Comparison of ENCODE assay signal across 9 cellular contexts in the genomic region with DNA sequence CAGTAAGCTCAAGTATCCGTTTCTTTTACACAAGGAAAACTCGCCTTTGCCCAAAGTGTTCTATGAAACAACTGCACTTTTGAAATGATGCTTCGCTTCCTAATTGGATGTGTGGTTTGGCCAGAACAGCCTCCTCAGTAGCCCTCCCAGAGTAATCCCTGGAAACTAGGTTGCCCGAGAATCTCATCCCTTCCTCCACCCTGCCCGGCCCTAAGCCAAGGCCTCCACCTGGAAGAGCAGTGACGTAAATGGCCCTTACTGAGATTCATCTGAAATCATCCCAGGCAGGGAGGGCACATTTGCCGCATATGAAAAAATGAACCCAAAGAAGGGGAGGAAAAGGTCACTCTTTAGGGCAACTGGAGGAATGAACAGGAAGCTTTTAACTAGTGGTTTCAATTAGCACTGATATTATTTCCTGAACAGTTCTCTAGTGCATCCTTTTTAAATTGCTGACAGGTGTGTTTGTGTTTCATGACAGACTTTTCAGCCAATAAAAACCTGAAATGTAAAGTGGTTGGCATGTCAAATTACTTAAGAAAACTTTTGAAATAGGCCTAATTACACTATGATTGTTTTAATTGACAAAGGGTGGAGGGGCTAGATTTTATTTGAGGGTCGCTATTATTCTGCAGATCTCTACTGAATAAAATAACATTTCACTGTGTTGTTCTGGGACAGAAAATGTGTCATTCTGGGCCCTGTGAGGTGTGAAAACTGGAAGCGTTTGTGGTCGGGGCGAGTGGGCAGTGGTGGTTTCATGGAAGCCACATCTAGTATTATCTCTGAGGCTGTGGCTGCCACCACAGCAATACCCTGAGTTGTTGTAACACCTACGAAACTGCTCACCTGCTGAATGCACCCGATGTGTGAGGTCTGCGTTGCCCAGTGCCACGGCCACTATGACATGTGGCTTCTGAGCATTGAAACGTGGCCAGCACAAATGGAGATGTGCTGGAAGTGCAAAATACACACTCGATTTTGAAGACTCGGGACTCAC.
DNase-seq lines count a peak whose midpoint lies in the region; ATAC-seq, FAIRE-seq and TF ChIP-seq lines count a peak whose summit lies in the region.
"Had no signal": no experiment of that assay in that cellular context is flagged by ENCODE, and none has a peak within 500 bp of the region (broad histone marks: within the 10 kb centered on the region; RNA-seq: fewer than 3 reads in every experiment).

No MANE protein-coding gene starts in this region.

- no peak overlapping the region for H2AFZ ChIP-seq in H9 (ENCODE audit: low read length)

- peak overlapping the region; percentile 56 to 83 (median 81); a peak in 6 of 7 replicates for H3K27ac Mint-ChIP-seq in H9
- peak overlapping the region; percentile 76 to 77 for H3K27ac Mint-ChIP-seq in natural killer cell
- H3K27ac Mint-ChIP-seq in Calu3 (ENCODE audit: unreplicated experiment) = no peak overlapping the region

- H3K27ac ChIP-seq in H9 (ENCODE audit: insufficient read length, low read depth, low read length) = no peak overlapping the region

- no peak overlapping the region for H4K5ac ChIP-seq in H9 (ENCODE audit: insufficient read length, low read depth, low read length)

- no peak for DNase-seq in H9
- peak; percentile 58 for DNase-seq in activated CD4-positive, CD25-positive, alpha-beta regulatory T cell treated with anti-CD3 and anti-CD28 coated beads, Interleukin-2, amount 50 U/mL, for 72 hours
- peak; percentile 55 for DNase-seq in natural killer cell
- DNase-seq in Calu3 = no peak
- DNase-seq in globus pallidus (ENCODE audit: low spot score) = no peak
- DNase-seq in NCI-H524 treated with DMSO at 0.1 percent for 48 hours (lab: John Stamatoyannopoulos, UW) = no peak
- DNase-seq in urothelium cell line (ENCODE audit: low spot score) = no peak

- H2BK120ac ChIP-seq in H9 (ENCODE audit: low read depth, low read length, poor library complexity, severe bottlenecking) = no peak overlapping the region

- H3K23ac ChIP-seq in H9 (ENCODE audit: insufficient read length, low read depth, low read length) = no peak overlapping the region

- TF ChIP-seq CTCF in H9 (conservative IDR thresholded peaks at IDR 0.05) (no peak), natural killer cell (IDR thresholded peaks at IDR 0.05) (no peak), Calu3 (IDR thresholded peaks at IDR 0.05; ENCODE audit: unreplicated experiment) (no peak)

- no peak overlapping the region for H3K4ac ChIP-seq in H9 (ENCODE audit: low read depth, low read length)

- H2BK5ac ChIP-seq in H9 (ENCODE audit: insufficient read length, low read length) = no peak overlapping the region

- no peak overlapping the region for H3K4me2 ChIP-seq in H9 (ENCODE audit: insufficient read depth, insufficient read length, low read length)

- no peaks in the 10 kb centered on the region for H3K27me3 ChIP-seq in H9 (ENCODE audit: insufficient read depth, low read length)

- H3K9me3 Mint-ChIP-seq in H9 (no peaks in the 10 kb centered on the region), natural killer cell (no peaks in the 10 kb centered on the region), Calu3 (ENCODE audit: low read depth, unreplicated experiment) (no peaks in the 10 kb centered on the region)

- ATAC-seq in GM18499 (IDR thresholded peaks at IDR 0.05; ENCODE audit: insufficient read depth, unreplicated experiment) = peak; percentile 80
- peak; percentile 81 to 95 (median 90) for ATAC-seq in natural killer cell

- H3K4me3 Mint-ChIP-seq in H9 = no peak overlapping the region
- H3K4me3 Mint-ChIP-seq in natural killer cell = peak overlapping the region; percentile 79
- H3K4me3 Mint-ChIP-seq in Calu3 (ENCODE audit: low read depth, unreplicated experiment) = no peak overlapping the region

- intact Hi-C loops in natural killer cell (cut with micrococcal nuclease) (no loop called here), Calu3 (cut with micrococcal nuclease; ENCODE audit: unreplicated experiment) (no loop called here)

- no peak overlapping the region for H2BK12ac ChIP-seq in H9 (ENCODE audit: insufficient read length, low read depth, low read length)

- H3K14ac ChIP-seq in H9 (ENCODE audit: insufficient read depth, low read length) = no peak overlapping the region

- H3K56ac ChIP-seq in H9 (ENCODE audit: insufficient read length, low read depth, low read length) = no peak overlapping the region

- H3K79me1 ChIP-seq in H9 (ENCODE audit: insufficient read depth, low read depth, low read length, poor library complexity, severe bottlenecking) = no peaks in the 10 kb centered on the region

- H3K79me2 ChIP-seq in H9 (ENCODE audit: insufficient read depth, low read length) = no peaks in the 10 kb centered on the region

- BruUV-seq in Calu3 (replicated peaks; lab: Mats Ljungman, UMichigan) = no TSS peak

- no peak overlapping the region for H3K9ac ChIP-seq in H9 (ENCODE audit: extremely low read depth, insufficient read length, low read length)

- FAIRE-seq in urothelium cell line (lab: Jason Lieb, UNC) = no peak
- FAIRE-seq: RCC 7860 had no signal

- no peak overlapping the region for H2AK5ac ChIP-seq in H9 (ENCODE audit: insufficient read length, low read length)

- H3K27me3 Mint-ChIP-seq in H9 (ENCODE audit: low read depth) (no peaks in the 10 kb centered on the region), natural killer cell (ENCODE audit: low read depth in 2 of 2) (peaks cover 19 to 49% of the 10 kb centered on the region in 2 donors), Calu3 (ENCODE audit: unreplicated experiment) (no peaks in the 10 kb centered on the region)

- 0 out of 7 replicates have a peak, but pooled peaks cover 0 to 2% (median 0%) of the 10 kb centered on the region in 3 experiments for H3K36me3 Mint-ChIP-seq in H9 (ENCODE audit: insufficient read depth in 1 of 3, low read depth in 3 of 3)
- H3K36me3 Mint-ChIP-seq in natural killer cell = peaks cover 8% of the 10 kb centered on the region
- H3K36me3 Mint-ChIP-seq in Calu3 (ENCODE audit: insufficient read depth, unreplicated experiment) = no peaks in the 10 kb centered on the region

- H4K20me1 ChIP-seq in H9 (ENCODE audit: control insufficient read depth, insufficient read depth, insufficient read length) = no peaks in the 10 kb centered on the region

- peaks cover 81 to 82% of the 10 kb centered on the region in 2 experiments for H3K4me1 Mint-ChIP-seq in H9
- H3K4me1 Mint-ChIP-seq in natural killer cell = peaks cover 39 to 40% of the 10 kb centered on the region in 2 donors
- no peaks in the 10 kb centered on the region for H3K4me1 Mint-ChIP-seq in Calu3 (ENCODE audit: low read depth, unreplicated experiment)

- H4K91ac ChIP-seq in H9 (ENCODE audit: insufficient read length, low read depth, low read length) = no peak overlapping the region

- H3K4me1 ChIP-seq in H9 (ENCODE audit: insufficient read depth, low read length) = peaks cover 14% of the 10 kb centered on the region

- no peak overlapping the region for H2BK20ac ChIP-seq in H9 (ENCODE audit: low read depth, low read length, poor library complexity, severe bottlenecking)

- H3T11ph ChIP-seq in H9 (ENCODE audit: low read length) = no peak overlapping the region

- H3K9me3 ChIP-seq in H9 (ENCODE audit: control insufficient read depth, low read depth, low read length) = no peaks in the 10 kb centered on the region

- CTCF ChIA-PET in Calu3 (lab: Charles Lee) = no interaction called here

- WGBS in H9 (ENCODE audit: extremely low coverage, insufficient read length, low lambda C conversion rate) = no CpG with 5 or more reads among the region's 18 CpGs

- no peak overlapping the region for H2BK15ac ChIP-seq in H9 (ENCODE audit: low read depth, low read length)

- H4K8ac ChIP-seq in H9 (replicated peaks; ENCODE audit: insufficient read length, low read depth, low read length) = no peak overlapping the region

- H3K18ac ChIP-seq in H9 (ENCODE audit: insufficient read length, low read depth, low read length) = no peak overlapping the region

- no peaks in the 10 kb centered on the region for H3K23me2 ChIP-seq in H9 (ENCODE audit: insufficient read length, low read depth, low read length, poor library complexity, severe bottlenecking)

Comparison
In these comparisons a context has a peak if more than half of its experiments do, and no peak if none do; other contexts are left out.
1. DNase-seq: peak in activated CD4-positive, CD25-positive, alpha-beta regulatory T cell treated with anti-CD3 and anti-CD28 coated beads, Interleukin-2, amount 50 U/mL, for 72 hours (single experiment) and natural killer cell (single experiment); none in H9 (single experiment), Calu3 (single experiment), globus pallidus (single experiment), NCI-H524 treated with DMSO at 0.1 percent for 48 hours (single experiment) and urothelium cell line (single experiment).